In the genomic region with DNA sequence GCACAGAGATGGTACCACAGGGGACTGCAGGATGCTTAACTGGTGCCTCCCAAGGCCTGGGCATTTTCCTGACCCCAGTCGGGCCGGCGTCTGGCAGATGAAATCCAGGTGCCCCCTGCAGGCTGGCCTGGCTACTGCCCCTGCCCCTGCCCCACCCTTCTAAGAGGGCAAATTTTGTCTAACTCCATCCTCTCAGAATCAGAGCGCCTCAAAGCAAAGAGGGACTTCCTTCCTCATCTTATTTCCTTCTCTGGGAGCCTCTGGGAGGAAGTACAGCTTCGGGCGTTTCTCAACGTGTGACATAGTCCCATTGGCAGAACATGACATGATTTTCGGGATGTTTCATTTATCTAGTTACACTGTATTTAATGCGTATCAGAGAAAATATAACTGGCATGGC, we compare ENCODE assay signal across 8 cellular contexts. TPM values are rescaled to one million over a fixed set of nuclear protein-coding genes. Genes with fewer than 3 reads are reported as not detected.
A peak's percentile ranks its signal among the peaks of the same experiment; 100 is the strongest.
DNase-seq lines count a peak whose midpoint lies in the region; ATAC-seq, FAIRE-seq and TF ChIP-seq lines count a peak whose summit lies in the region.

No MANE protein-coding gene starts in this region.

- WGBS in H1 (ENCODE audit: extremely low coverage in 1 of 2, insufficient coverage in 1 of 2, insufficient read length in 1 of 2, insufficient replicate concordance in 2 of 2, low coverage in 1 of 2, low lambda C conversion rate in 2 of 2, missing lambda C conversion rate in 1 of 2), 2 experiments: 70% methylated on average over 9 of the region's 9 CpGs; no CpG with 5 or more reads in 1 of the 2 experiments

- H3K23ac ChIP-seq in H1 (ENCODE audit: insufficient read length): no peak overlapping the region

- TF ChIP-seq RAD21 in H1 (IDR thresholded peaks at IDR 0.05 in 1 of 2, conservative IDR thresholded peaks at IDR 0.05 in 1 of 2; ENCODE audit: low read depth in 2 of 2, low read length in 2 of 2): peak; percentile 53 to 63

- H3K4me3 Mint-ChIP-seq in neural progenitor cell: peak overlapping the region; percentile 68

- H3K14ac ChIP-seq in H1 (ENCODE audit: insufficient read length): no peak overlapping the region

- H3K4me3 ChIP-seq in H1 (ENCODE audit: extremely low read depth in 1 of 4, insufficient read depth in 2 of 4, low read depth in 3 of 4, low read length in 4 of 4): no peak overlapping the region
- H3K4me3 ChIP-seq in neural progenitor cell: no peak overlapping the region

- no peak for FAIRE-seq in H1 (lab: Jason Lieb, UNC)

- no peak for TF ChIP-seq EP300 in H1 (IDR thresholded peaks at IDR 0.05; ENCODE audit: borderline replicate concordance in 1 of 2, low read depth in 2 of 2, low read length in 2 of 2)

- no peak for TF ChIP-seq POLR2A in H1 (IDR thresholded peaks at IDR 0.05; ENCODE audit: control extremely low read depth in 1 of 2, low read depth in 2 of 2, low read length in 2 of 2)

- H4K5ac ChIP-seq in H1 (ENCODE audit: insufficient read length, low read depth, low read length): no peak overlapping the region

- 0 out of 4 replicates have a peak, but pooled peaks cover 0 to 3% of the 10 kb centered on the region in 2 experiments for H3K79me2 ChIP-seq in H1 (ENCODE audit: control insufficient read depth in 1 of 2, insufficient read depth in 2 of 2, low read length in 2 of 2)
- H3K79me2 ChIP-seq in neural progenitor cell (ENCODE audit: low read depth): peaks cover 20% of the 10 kb centered on the region

- no peak overlapping the region for H2AK5ac ChIP-seq in H1 (ENCODE audit: low read depth, low read length)

- H4K8ac ChIP-seq in H1 (ENCODE audit: extremely low read depth, insufficient read depth, low read length): no peak overlapping the region

- H3F3A ChIP-seq in neural progenitor cell (ENCODE audit: low read depth): peaks cover 26% of the 10 kb centered on the region

- peak; percentile 38 for TF ChIP-seq CTCF in AG09319 (IDR thresholded peaks at IDR 0.05; ENCODE audit: low read depth, low read length)
- peak; percentile 61 to 71 (median 71) for TF ChIP-seq CTCF in H1 (IDR thresholded peaks at IDR 0.05; ENCODE audit: control extremely low read depth in 1 of 3, insufficient read depth in 1 of 3, low read depth in 1 of 3, low read length in 3 of 3)
- peak; percentile 59 for TF ChIP-seq CTCF in neural progenitor cell (IDR thresholded peaks at IDR 0.05)

- H4K20me1 ChIP-seq in H1 (replicated peaks in 1 of 2; ENCODE audit: control insufficient read depth in 1 of 2, insufficient read depth in 2 of 2, low read length in 2 of 2) (peaks cover 7 to 15% of the 10 kb centered on the region in 2 experiments), neural progenitor cell (ENCODE audit: low read depth) (peaks cover 61% of the 10 kb centered on the region)

- no peak overlapping the region for H2BK15ac ChIP-seq in H1 (ENCODE audit: low read length)

- no peak for ATAC-seq in HG03432 (IDR thresholded peaks at IDR 0.05; ENCODE audit: unreplicated experiment)

- CTCF ChIA-PET in H1 (lab: Charles Lee; ENCODE audit: partially characterized antibody): interaction anchor here (0.8 to 11.3 kb wide), 27 partner anchors 9 to 365 kb away, joined by 3 to 105 read pairs (median 5); partner anchors contain the start of genes ASF1B and C19orf67

- H3K36me3 ChIP-seq in H1 (ENCODE audit: control insufficient read depth in 2 of 4, insufficient read depth in 4 of 4, low read length in 3 of 4) (0 out of 8 replicates have a peak, but pooled peaks cover 0 to under 1% (median 0%) of the 10 kb centered on the region in 4 experiments), neural progenitor cell (no peaks in the 10 kb centered on the region)

- H4K91ac ChIP-seq in H1 (replicated peaks; ENCODE audit: insufficient read length, low read length): no peak overlapping the region

- H3K4me1 ChIP-seq in H1 (replicated peaks in 1 of 4; ENCODE audit: control insufficient read depth in 3 of 4, insufficient read depth in 4 of 4, low read length in 3 of 4): peaks cover 11 to 35% (median 21%) of the 10 kb centered on the region in 4 experiments
- peaks cover 41% of the 10 kb centered on the region for H3K4me1 ChIP-seq in neural progenitor cell

- H2BK12ac ChIP-seq in H1 (ENCODE audit: low read depth, low read length): no peak overlapping the region

- H3K27ac Mint-ChIP-seq in neural progenitor cell: no peak overlapping the region

- no peak overlapping the region for H3K27ac ChIP-seq in H1 (ENCODE audit: low read depth, low read length)
- no peak overlapping the region for H3K27ac ChIP-seq in neural progenitor cell

- peaks cover 4% of the 10 kb centered on the region for H3K79me1 ChIP-seq in H1 (ENCODE audit: low read depth, low read length)

- H3K4me1 Mint-ChIP-seq in neural progenitor cell: peaks cover 46% of the 10 kb centered on the region

- H3K18ac ChIP-seq in H1 (ENCODE audit: extremely low read depth, low read length): no peak overlapping the region

- no peak overlapping the region for H3K56ac ChIP-seq in H1 (replicated peaks; ENCODE audit: insufficient read length, low read depth, low read length)

- H3K9me3 Mint-ChIP-seq in neural progenitor cell: no peaks in the 10 kb centered on the region

- H2AFZ ChIP-seq in H1 (ENCODE audit: low read length) (no peak overlapping the region), neural progenitor cell (replicated peaks) (no peak overlapping the region)

- no peak overlapping the region for H2BK5ac ChIP-seq in H1 (ENCODE audit: low read depth, low read length)

- no peak overlapping the region for H3K4ac ChIP-seq in H1 (replicated peaks; ENCODE audit: insufficient read length, low read depth, low read length)

- no peak for DNase-seq in AG09319 (ENCODE audit: extremely low read depth, low read depth)
- peak; percentile 37 for DNase-seq in HK-2 (ENCODE audit: unreplicated experiment)
- DNase-seq in activated CD4-positive, CD25-positive, alpha-beta regulatory T cell treated with anti-CD3 and anti-CD28 coated beads, Interleukin-2, amount 50 U/mL, for 72 hours: peak; percentile 47
- DNase-seq in H1 (ENCODE audit: low read depth in 1 of 2, low spot score in 2 of 2): peak in 1 of 2 experiments; percentile 85
- DNase-seq in neural progenitor cell (ENCODE audit: low spot score): peak; percentile 60
- DNase-seq in SK-N-DZ (ENCODE audit: low spot score): no peak
- no peak for DNase-seq in NCI-H2171 (lab: John Stamatoyannopoulos, UW)

- H3K27me3 ChIP-seq in H1 (replicated peaks in 1 of 4; ENCODE audit: control insufficient read depth in 3 of 4, extremely low read depth in 1 of 4, insufficient read depth in 3 of 4, low read length in 3 of 4) (no peaks in the 10 kb centered on the region; a peak in 2 of 7 replicates), neural progenitor cell (no peaks in the 10 kb centered on the region)

- no peak overlapping the region for H2BK20ac ChIP-seq in H1 (ENCODE audit: low read length)

- H3K9me3 ChIP-seq in H1 (ENCODE audit: insufficient read depth in 2 of 2, low read depth in 1 of 2, low read length in 1 of 2): no peaks in the 10 kb centered on the region
- no peaks in the 10 kb centered on the region for H3K9me3 ChIP-seq in neural progenitor cell (ENCODE audit: low read depth)

- no peak overlapping the region for H2BK120ac ChIP-seq in H1 (replicated peaks; ENCODE audit: low read depth, low read length)

- H3K9ac ChIP-seq in H1 (replicated peaks in 1 of 4; ENCODE audit: extremely low read depth in 1 of 4, low read depth in 3 of 4, low read length in 3 of 4) (no peak overlapping the region), neural progenitor cell (no peak overlapping the region)

- POLR2A ChIA-PET in H1 (lab: Charles Lee; ENCODE audit: partially characterized antibody): interaction anchor here (0.6 to 4.2 kb wide), 7 partner anchors 9 to 151 kb away, joined by 3 to 24 read pairs (median 4); partner anchors contain the start of genes ASF1B and MISP3

- H3K36me3 Mint-ChIP-seq in neural progenitor cell: no peaks in the 10 kb centered on the region

- H3K4me2 ChIP-seq in H1 (ENCODE audit: insufficient read depth in 1 of 2, low read depth in 2 of 2, low read length in 2 of 2) (no peak overlapping the region), neural progenitor cell (no peak overlapping the region)

- H3K27me3 Mint-ChIP-seq in neural progenitor cell (ENCODE audit: insufficient read depth, low read depth): peaks cover 11% of the 10 kb centered on the region

- peaks cover 8% of the 10 kb centered on the region for H3K23me2 ChIP-seq in H1 (ENCODE audit: low read depth, low read length)

RNA-seq across cellular contexts. Expression of gene PRKACA, which starts 2.7 kb away (rescaled TPM):
- total RNA-seq in H1 (2021; fragmentation: NEBNext Ultra II Directional; extraction: Animal tissue kit (Norgen Biotek cat#: 25700)): 48.2 and 52.8 TPM in 2 replicates
- polyA plus RNA-seq in H1 (2011; rRNA removed): 14.2 and 22.4 TPM in 2 replicates
- polyA plus RNA-seq in H1 (2011; cell fraction: cytosol; rRNA removed): 17.2 TPM
- polyA plus RNA-seq in H1 (2011; cell fraction: nucleus; rRNA removed): 22.5 TPM
- 39.6 to 48.7 TPM (median 46.6 TPM) in 4 replicates for polyA plus RNA-seq in H1 (2012, experiment 1 of 2)
- 44.8 TPM for polyA plus RNA-seq in H1 (2012, experiment 2 of 2)
- 37.2 TPM for polyA plus RNA-seq in H1 (2013, experiment 1 of 2)
- polyA plus RNA-seq in H1 (2013, experiment 2 of 2): 37.9 TPM
- polyA minus RNA-seq in H1 (2011; rRNA and poly(A)+ RNA removed): 15.4 and 30.5 TPM in 2 replicates
- polyA minus RNA-seq in H1 (2011; cell fraction: cytosol; rRNA and poly(A)+ RNA removed): 10.6 TPM
- polyA minus RNA-seq in H1 (2011; cell fraction: nucleus; rRNA and poly(A)+ RNA removed): 12.3 TPM
- 22.2 and 31.8 TPM in 2 replicates for total RNA-seq in neural progenitor cell (ENCODE audit: low replicate concordance)
- 42.1 and 57.4 TPM in 2 replicates for polyA plus RNA-seq in SK-N-DZ (2014; cell fraction: cytosol; rRNA removed)
- 15.8 and 25.2 TPM in 2 replicates for polyA plus RNA-seq in SK-N-DZ (2014; cell fraction: nucleus; rRNA removed)

RNA-seq across cellular contexts. Expression of gene ASF1B, which starts 21.5 kb away (rescaled TPM):
- 32.1 and 32.6 TPM in 2 replicates for total RNA-seq in H1 (2021; fragmentation: NEBNext Ultra II Directional; extraction: Animal tissue kit (Norgen Biotek cat#: 25700))
- 59.2 and 65.6 TPM in 2 replicates for polyA plus RNA-seq in H1 (2011; rRNA removed)
- 45.0 TPM for polyA plus RNA-seq in H1 (2011; cell fraction: cytosol; rRNA removed)
- polyA plus RNA-seq in H1 (2011; cell fraction: nucleus; rRNA removed): 33.6 TPM
- 33.3 to 48.9 TPM (median 45.3 TPM) in 4 replicates for polyA plus RNA-seq in H1 (2012, experiment 1 of 2)
- polyA plus RNA-seq in H1 (2012, experiment 2 of 2): 45.9 TPM
- polyA plus RNA-seq in H1 (2013, experiment 1 of 2): 29.3 TPM
- 29.3 TPM for polyA plus RNA-seq in H1 (2013, experiment 2 of 2)
- 23.3 and 32.6 TPM in 2 replicates for polyA minus RNA-seq in H1 (2011; rRNA and poly(A)+ RNA removed)
- polyA minus RNA-seq in H1 (2011; cell fraction: cytosol; rRNA and poly(A)+ RNA removed): 35.4 TPM
- polyA minus RNA-seq in H1 (2011; cell fraction: nucleus; rRNA and poly(A)+ RNA removed): 25.0 TPM
- total RNA-seq in neural progenitor cell (ENCODE audit: low replicate concordance): 16.4 and 38.8 TPM in 2 replicates
- polyA plus RNA-seq in SK-N-DZ (2014; cell fraction: cytosol; rRNA removed): 75.4 and 92.6 TPM in 2 replicates
- 27.8 and 41.8 TPM in 2 replicates for polyA plus RNA-seq in SK-N-DZ (2014; cell fraction: nucleus; rRNA removed)

RNA-seq across cellular contexts. Expression of gene SAMD1, which starts 24.3 kb away (rescaled TPM):
- 95.7 and 100 TPM in 2 replicates for total RNA-seq in H1 (2021; fragmentation: NEBNext Ultra II Directional; extraction: Animal tissue kit (Norgen Biotek cat#: 25700))
- 40.0 and 52.4 TPM in 2 replicates for polyA plus RNA-seq in H1 (2011; rRNA removed)
- 48.4 TPM for polyA plus RNA-seq in H1 (2011; cell fraction: cytosol; rRNA removed)
- polyA plus RNA-seq in H1 (2011; cell fraction: nucleus; rRNA removed): 118 TPM
- polyA plus RNA-seq in H1 (2012, experiment 1 of 2): 53.3 to 76.4 TPM (median 71.1 TPM) in 4 replicates
- 74.0 TPM for polyA plus RNA-seq in H1 (2012, experiment 2 of 2)
- 83.6 TPM for polyA plus RNA-seq in H1 (2013, experiment 1 of 2)
- 81.7 TPM for polyA plus RNA-seq in H1 (2013, experiment 2 of 2)
- polyA minus RNA-seq in H1 (2011; rRNA and poly(A)+ RNA removed): 7.6 and 10.5 TPM in 2 replicates
- polyA minus RNA-seq in H1 (2011; cell fraction: cytosol; rRNA and poly(A)+ RNA removed): 26.8 TPM
- polyA minus RNA-seq in H1 (2011; cell fraction: nucleus; rRNA and poly(A)+ RNA removed): 18.2 TPM
- 22.1 and 53.0 TPM in 2 replicates for total RNA-seq in neural progenitor cell (ENCODE audit: low replicate concordance)
- polyA plus RNA-seq in SK-N-DZ (2014; cell fraction: cytosol; rRNA removed): 65.0 and 85.3 TPM in 2 replicates
- 72.7 and 75.8 TPM in 2 replicates for polyA plus RNA-seq in SK-N-DZ (2014; cell fraction: nucleus; rRNA removed)

RNA-seq across cellular contexts. Expression of gene C19orf67, which starts 29.3 kb away (rescaled TPM):
- 0.52 TPM in 1 of 2 replicates, not detected in the other for total RNA-seq in H1 (2021; fragmentation: NEBNext Ultra II Directional; extraction: Animal tissue kit (Norgen Biotek cat#: 25700))
- 0.12 and 0.25 TPM in 2 replicates for polyA plus RNA-seq in H1 (2011; rRNA removed)
- 0.23 TPM for polyA plus RNA-seq in H1 (2011; cell fraction: cytosol; rRNA removed)
- 0.37 TPM for polyA plus RNA-seq in H1 (2011; cell fraction: nucleus; rRNA removed)
- polyA plus RNA-seq in H1 (2012, experiment 1 of 2): not detected in 4 replicates
- 0.46 TPM for polyA plus RNA-seq in H1 (2012, experiment 2 of 2)
- polyA plus RNA-seq in H1 (2013, experiment 1 of 2): 0.04 TPM
- 0.11 TPM for polyA plus RNA-seq in H1 (2013, experiment 2 of 2)
- 0.19 and 0.37 TPM in 2 replicates for polyA minus RNA-seq in H1 (2011; rRNA and poly(A)+ RNA removed)
- not detected for polyA minus RNA-seq in H1 (2011; cell fraction: cytosol; rRNA and poly(A)+ RNA removed)
- not detected for polyA minus RNA-seq in H1 (2011; cell fraction: nucleus; rRNA and poly(A)+ RNA removed)
- not detected in 2 replicates for total RNA-seq in neural progenitor cell (ENCODE audit: low replicate concordance)
- polyA plus RNA-seq in SK-N-DZ (2014; cell fraction: cytosol; rRNA removed): not detected in 2 replicates
- polyA plus RNA-seq in SK-N-DZ (2014; cell fraction: nucleus; rRNA removed): 2.9 TPM in 1 of 2 replicates, not detected in the other

RNA-seq across cellular contexts. Expression of gene MISP3, which starts 42.3 kb away (rescaled TPM):
- total RNA-seq in H1 (2021; fragmentation: NEBNext Ultra II Directional; extraction: Animal tissue kit (Norgen Biotek cat#: 25700)): 0.92 and 1.4 TPM in 2 replicates
- polyA plus RNA-seq in H1 (2011; rRNA removed): 0.74 and 0.96 TPM in 2 replicates
- 1.3 TPM for polyA plus RNA-seq in H1 (2011; cell fraction: cytosol; rRNA removed)
- polyA plus RNA-seq in H1 (2011; cell fraction: nucleus; rRNA removed): 2.1 TPM
- polyA plus RNA-seq in H1 (2012, experiment 1 of 2): 1.2 to 2.2 TPM (median 1.6 TPM) in 4 replicates
- 0.89 TPM for polyA plus RNA-seq in H1 (2012, experiment 2 of 2)
- polyA plus RNA-seq in H1 (2013, experiment 1 of 2): 1.3 TPM
- 1.2 TPM for polyA plus RNA-seq in H1 (2013, experiment 2 of 2)
- 0.10 and 0.16 TPM in 2 replicates for polyA minus RNA-seq in H1 (2011; rRNA and poly(A)+ RNA removed)
- not detected for polyA minus RNA-seq in H1 (2011; cell fraction: cytosol; rRNA and poly(A)+ RNA removed)
- polyA minus RNA-seq in H1 (2011; cell fraction: nucleus; rRNA and poly(A)+ RNA removed): 0.80 TPM
- total RNA-seq in neural progenitor cell (ENCODE audit: low replicate concordance): 0.68 TPM in 1 of 2 replicates, not detected in the other
- polyA plus RNA-seq in SK-N-DZ (2014; cell fraction: cytosol; rRNA removed): 1.3 and 2.7 TPM in 2 replicates
- 2.3 and 3.9 TPM in 2 replicates for polyA plus RNA-seq in SK-N-DZ (2014; cell fraction: nucleus; rRNA removed)

Comparison
In these comparisons a context has a peak if more than half of its experiments do, and no peak if none do; other contexts are left out.
1. DNase-seq: peak in HK-2 (single experiment), activated CD4-positive, CD25-positive, alpha-beta regulatory T cell treated with anti-CD3 and anti-CD28 coated beads, Interleukin-2, amount 50 U/mL, for 72 hours (single experiment) and neural progenitor cell (single experiment); none in AG09319 (single experiment), SK-N-DZ (single experiment) and NCI-H2171 (single experiment).
2. Peak in every context shown above with its lines, with median percentiles within 50 percentile points of each other: CTCF ChIP-seq.